Comparison of ENCODE assay signal across 10 cellular contexts in the genomic region with DNA sequence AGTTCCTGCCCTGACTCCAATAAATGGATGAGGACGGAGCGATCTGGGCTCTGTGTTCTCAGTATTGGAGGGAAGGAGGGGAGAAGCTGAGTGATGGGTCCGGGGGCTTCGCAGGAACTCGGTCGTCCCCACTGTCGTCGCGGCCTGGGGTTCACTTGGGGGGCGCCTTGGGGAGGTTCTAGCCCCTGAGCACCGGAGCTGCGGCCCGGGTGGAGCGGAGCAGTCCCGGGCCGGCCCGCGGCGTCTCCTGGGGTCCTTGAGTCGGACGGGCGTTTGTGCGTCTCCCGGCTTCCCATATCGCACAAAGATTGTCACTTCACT. TPM values are rescaled to one million over a fixed set of nuclear protein-coding genes. Genes with fewer than 3 reads are reported as not detected.
DNase-seq lines count a peak whose midpoint lies in the region; ATAC-seq lines count a peak whose summit lies in the region.
"Had no signal": no experiment of that assay in that cellular context is flagged by ENCODE, and none has a peak within 500 bp of the region (broad histone marks: within the 10 kb centered on the region; RNA-seq: fewer than 3 reads in every experiment).

No MANE protein-coding gene starts in this region.

- H3K4me2 ChIP-seq in mesenchymal stem cell (ENCODE audit: low read length, poor library complexity, severe bottlenecking): peak overlapping the region; percentile 18

- H3K4me3 ChIP-seq in CD8-positive, alpha-beta memory T cell (ENCODE audit: low read length): no peak overlapping the region
- H3K4me3 ChIP-seq in mesenchymal stem cell (ENCODE audit: insufficient read depth in 1 of 2, low read depth in 1 of 2, low read length in 2 of 2): no peak overlapping the region

- no peak overlapping the region for H3K9ac ChIP-seq in mesenchymal stem cell (ENCODE audit: low read length)

- H4K91ac ChIP-seq in mesenchymal stem cell (ENCODE audit: low read length): no peak overlapping the region

- POLR2A ChIA-PET in CD8-positive, alpha-beta memory T cell (lab: Charles Lee): no interaction called here

- peaks cover 33 to 53% of the 10 kb centered on the region in 2 donors for H3K27me3 Mint-ChIP-seq in CD8-positive, alpha-beta memory T cell
- peaks cover 30% of the 10 kb centered on the region for H3K27me3 Mint-ChIP-seq in T-helper 17 cell

- H2BK12ac ChIP-seq in mesenchymal stem cell (ENCODE audit: low read length in 2 of 2): no peak overlapping the region

- WGBS in mesenchymal stem cell: 3% methylated on average over 25 of the region's 25 CpGs

- H3K18ac ChIP-seq in mesenchymal stem cell (ENCODE audit: low read depth in 1 of 2, low read length in 2 of 2): no peak overlapping the region

- no peak overlapping the region for H3K23ac ChIP-seq in mesenchymal stem cell (ENCODE audit: low read length in 2 of 2)

- H3K9me3 Mint-ChIP-seq in CD8-positive, alpha-beta memory T cell: no peaks in the 10 kb centered on the region

- H2BK5ac ChIP-seq in mesenchymal stem cell (ENCODE audit: low read depth, low read length, poor library complexity, severe bottlenecking): no peak overlapping the region

- H3K36me3 ChIP-seq in CD8-positive, alpha-beta memory T cell (ENCODE audit: insufficient read depth, low read length): no peaks in the 10 kb centered on the region
- no peaks in the 10 kb centered on the region for H3K36me3 ChIP-seq in mesenchymal stem cell (ENCODE audit: control insufficient read depth in 1 of 2, insufficient read depth in 2 of 2, low read depth in 1 of 2, low read length in 2 of 2)

- no peak for ATAC-seq in T-helper 17 cell
- no peak for ATAC-seq in HG03442 (IDR thresholded peaks at IDR 0.05; ENCODE audit: unreplicated experiment)

- no peak overlapping the region for H2AFZ ChIP-seq in mesenchymal stem cell (ENCODE audit: low read depth, low read length)

- peak overlapping the region in 5 of 7 donors; percentile 34 to 52 (median 47) for H3K4me3 Mint-ChIP-seq in CD8-positive, alpha-beta memory T cell
- peak overlapping the region; percentile 70 for H3K4me3 Mint-ChIP-seq in T-helper 17 cell

- CTCF ChIA-PET in CD8-positive, alpha-beta memory T cell (lab: Charles Lee): interaction anchor here (0.7 kb wide), 1 partner anchor 236 kb away, joined by 3 read pairs; the partner anchor contains the start of gene DECR2

- no peaks in the 10 kb centered on the region for H3K79me1 ChIP-seq in mesenchymal stem cell (replicated peaks; ENCODE audit: low read length, poor library complexity, severe bottlenecking)

- H3K14ac ChIP-seq in mesenchymal stem cell (ENCODE audit: low read length in 2 of 2): no peak overlapping the region

- no peak overlapping the region for H3K27ac ChIP-seq in CD8-positive, alpha-beta memory T cell (ENCODE audit: low read depth, low read length)
- no peak overlapping the region for H3K27ac ChIP-seq in mesenchymal stem cell (ENCODE audit: low read length, poor library complexity, severe bottlenecking)
- H3K27ac ChIP-seq in caudate nucleus (ENCODE audit: low read depth, low read length): no peak overlapping the region

- no peak overlapping the region for H2BK15ac ChIP-seq in mesenchymal stem cell (ENCODE audit: low read depth, poor library complexity, severe bottlenecking)

- no peaks in the 10 kb centered on the region for H3K36me3 Mint-ChIP-seq in CD8-positive, alpha-beta memory T cell
- peaks cover 2% of the 10 kb centered on the region for H3K36me3 Mint-ChIP-seq in T-helper 17 cell (ENCODE audit: low read depth)

- H2BK120ac ChIP-seq in mesenchymal stem cell (ENCODE audit: low read depth, low read length): no peak overlapping the region

- H3K4ac ChIP-seq in mesenchymal stem cell (ENCODE audit: low read depth in 1 of 2, low read length in 2 of 2): no peak overlapping the region

- peaks cover 10% of the 10 kb centered on the region for H3K4me1 ChIP-seq in CD8-positive, alpha-beta memory T cell (ENCODE audit: insufficient read depth, low read length)
- H3K4me1 ChIP-seq in mesenchymal stem cell (ENCODE audit: control insufficient read depth, insufficient read depth, low read depth, low read length): peaks cover 16% of the 10 kb centered on the region

- H3K27me3 ChIP-seq in CD8-positive, alpha-beta memory T cell (ENCODE audit: insufficient read depth, low read length, poor library complexity, severe bottlenecking): peaks cover 30% of the 10 kb centered on the region
- H3K27me3 ChIP-seq in mesenchymal stem cell (ENCODE audit: control insufficient read depth in 1 of 2, insufficient read depth in 1 of 2, low read length in 2 of 2): peaks cover 60 to 61% of the 10 kb centered on the region in 2 experiments

- H4K8ac ChIP-seq in mesenchymal stem cell (ENCODE audit: low read length): no peak overlapping the region

- no peak overlapping the region for H2AK5ac ChIP-seq in mesenchymal stem cell (ENCODE audit: low read length, severe bottlenecking)

- no peak for DNase-seq in CD8-positive, alpha-beta memory T cell
- DNase-seq in T-helper 17 cell (no peak), mesenchymal stem cell (no peak), caudate nucleus (lab: John Stamatoyannopoulos, UW) (no peak), islet precursor cell (no peak)
- DNase-seq: activated gamma-delta T cell treated with Interleukin-2 at 50 U/mL for 16 hours had no signal

- peak overlapping the region in 1 of 8 donors; percentile 24 for H3K27ac Mint-ChIP-seq in CD8-positive, alpha-beta memory T cell
- no peak overlapping the region for H3K27ac Mint-ChIP-seq in T-helper 17 cell
- H3K27ac Mint-ChIP-seq: nephron had no signal

- peaks cover 0 to 14% (median 10%) of the 10 kb centered on the region in 3 donors for H3K4me1 Mint-ChIP-seq in CD8-positive, alpha-beta memory T cell
- H3K4me1 Mint-ChIP-seq in T-helper 17 cell: peaks cover 9% of the 10 kb centered on the region
- H3K4me1 Mint-ChIP-seq: nephron had no signal

- no peaks in the 10 kb centered on the region for H3K9me3 ChIP-seq in CD8-positive, alpha-beta memory T cell (ENCODE audit: low read length)
- H3K9me3 ChIP-seq in T-helper 17 cell (ENCODE audit: control insufficient read depth, low read length, poor library complexity, severe bottlenecking): no peaks in the 10 kb centered on the region
- H3K9me3 ChIP-seq in mesenchymal stem cell (ENCODE audit: control insufficient read depth, low read length): no peaks in the 10 kb centered on the region

RNA-seq across cellular contexts. Expression of gene HBM, which starts 0.6 kb away (rescaled TPM):
- total RNA-seq in CD8-positive, alpha-beta memory T cell: not detected
- polyA plus RNA-seq in CD8-positive, alpha-beta memory T cell: not detected
- not detected for total RNA-seq in T-helper 17 cell
- not detected for polyA plus RNA-seq in mesenchymal stem cell (2013, experiment 1 of 2)
- not detected for polyA plus RNA-seq in mesenchymal stem cell (2013, experiment 2 of 2)
- total RNA-seq: T-helper 2 cell treated with Interferon-gamma antibody and Interleukin-4, amounts not matched to agents 100 ng/mL and 5 ng/mL, for 36 hours had no signal
- polyA plus RNA-seq: esophagus had no signal

RNA-seq across cellular contexts. Expression of gene HBA2, which starts 7.5 kb away (rescaled TPM):
- not detected for total RNA-seq in CD8-positive, alpha-beta memory T cell
- polyA plus RNA-seq in CD8-positive, alpha-beta memory T cell: 5.8 TPM
- not detected for total RNA-seq in T-helper 17 cell
- polyA plus RNA-seq in mesenchymal stem cell (2013, experiment 1 of 2): not detected
- not detected for polyA plus RNA-seq in mesenchymal stem cell (2013, experiment 2 of 2)
- total RNA-seq: T-helper 2 cell treated with Interferon-gamma antibody and Interleukin-4, amounts not matched to agents 100 ng/mL and 5 ng/mL, for 36 hours had no signal

RNA-seq across cellular contexts. Expression of gene HBA1, which starts 11.3 kb away (rescaled TPM):
- not detected for total RNA-seq in CD8-positive, alpha-beta memory T cell
- polyA plus RNA-seq in CD8-positive, alpha-beta memory T cell: 1.6 TPM
- total RNA-seq in T-helper 17 cell: 1 to 10 TPM in 1 of 2 donors, under 1 TPM in 1; 0.65 to 6.5 TPM
- not detected for polyA plus RNA-seq in mesenchymal stem cell (2013, experiment 1 of 2)
- polyA plus RNA-seq in mesenchymal stem cell (2013, experiment 2 of 2): not detected
- total RNA-seq: T-helper 2 cell treated with Interferon-gamma antibody and Interleukin-4, amounts not matched to agents 100 ng/mL and 5 ng/mL, for 36 hours had no signal

RNA-seq across cellular contexts. Expression of gene HBZ, which starts 12.7 kb away (rescaled TPM):
- total RNA-seq in CD8-positive, alpha-beta memory T cell: not detected
- polyA plus RNA-seq in CD8-positive, alpha-beta memory T cell: not detected
- total RNA-seq in T-helper 17 cell: not detected
- not detected for polyA plus RNA-seq in mesenchymal stem cell (2013, experiment 1 of 2)
- polyA plus RNA-seq in mesenchymal stem cell (2013, experiment 2 of 2): not detected
- total RNA-seq: T-helper 2 cell treated with Interferon-gamma antibody and Interleukin-4, amounts not matched to agents 100 ng/mL and 5 ng/mL, for 36 hours had no signal
- polyA plus RNA-seq: esophagus had no signal

RNA-seq across cellular contexts. Expression of gene HBQ1, which starts 15.1 kb away (rescaled TPM):
- total RNA-seq in CD8-positive, alpha-beta memory T cell: not detected
- 0.72 TPM for polyA plus RNA-seq in CD8-positive, alpha-beta memory T cell
- total RNA-seq in T-helper 17 cell: not detected
- polyA plus RNA-seq in mesenchymal stem cell (2013, experiment 1 of 2): 0.30 TPM
- 0.79 TPM for polyA plus RNA-seq in mesenchymal stem cell (2013, experiment 2 of 2)
- total RNA-seq: T-helper 2 cell treated with Interferon-gamma antibody and Interleukin-4, amounts not matched to agents 100 ng/mL and 5 ng/mL, for 36 hours had no signal
- polyA plus RNA-seq: esophagus had no signal
